In the genomic region with DNA sequence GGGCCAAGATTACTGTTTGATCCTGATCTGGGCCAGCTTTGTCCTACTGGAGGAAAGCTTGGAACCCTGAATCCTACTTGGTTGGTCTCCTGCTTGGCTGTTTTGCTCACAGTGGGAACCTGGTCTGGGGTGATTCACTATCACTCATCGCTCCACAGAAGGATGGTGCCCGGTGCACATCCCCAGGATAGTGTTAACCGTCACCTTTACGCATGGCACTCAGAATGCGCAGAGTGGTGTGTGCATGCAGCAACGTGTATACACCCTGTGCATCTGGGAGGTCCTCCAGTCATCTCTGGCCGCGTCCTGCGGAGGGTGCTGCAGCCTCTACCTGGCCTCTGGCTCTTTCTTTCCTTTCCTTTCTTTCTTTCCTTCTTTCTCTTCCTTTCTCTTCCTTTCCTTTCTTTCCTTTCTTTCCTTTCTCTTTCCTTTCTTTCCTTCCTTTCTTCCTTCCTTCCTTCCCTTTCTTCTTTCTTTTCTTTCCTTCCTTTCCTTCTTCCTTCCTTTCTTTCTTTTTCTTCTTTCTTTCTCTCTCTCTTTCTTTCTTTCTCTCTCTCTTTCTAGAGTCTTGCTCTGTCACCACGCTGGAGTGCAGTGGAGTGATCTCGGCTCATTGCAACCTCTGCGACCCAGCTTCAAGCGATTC, we compare ENCODE assay signal across 2 cellular contexts.
TF ChIP-seq lines count a peak whose summit lies in the region.

No MANE protein-coding gene starts in this region.

TF ChIP-seq in HEK293, 187 proteins besides CTCF, POLR2A, EP300 and RAD21:
- TF ChIP-seq, protein P1, sequence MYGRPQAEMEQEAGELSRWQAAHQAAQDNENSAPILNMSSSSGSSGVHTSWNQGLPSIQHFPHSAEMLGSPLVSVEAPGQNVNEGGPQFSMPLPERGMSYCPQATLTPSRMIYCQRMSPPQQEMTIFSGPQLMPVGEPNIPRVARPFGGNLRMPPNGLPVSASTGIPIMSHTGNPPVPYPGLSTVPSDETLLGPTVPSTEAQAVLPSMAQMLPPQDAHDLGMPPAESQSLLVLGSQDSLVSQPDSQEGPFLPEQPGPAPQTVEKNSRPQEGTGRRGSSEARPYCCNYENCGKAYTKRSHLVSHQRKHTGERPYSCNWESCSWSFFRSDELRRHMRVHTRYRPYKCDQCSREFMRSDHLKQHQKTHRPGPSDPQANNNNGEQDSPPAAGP (tag by site-specific recombination; IDR thresholded peaks at IDR 0.05) = no peak
- TF ChIP-seq ZBTB44 (tag by site-specific recombination; IDR thresholded peaks at IDR 0.05) (peak; percentile 59; the same call in 1 of the 2 replicates), ZNF76 (tag by site-specific recombination; IDR thresholded peaks at IDR 0.05; ENCODE audit: borderline replicate concordance, low read depth) (no peak), ZNF596 (tag by site-specific recombination; IDR thresholded peaks at IDR 0.05) (no peak), HOXC10 (CRISPR knock-in tag; IDR thresholded peaks at IDR 0.05) (no peak), ZNF350 (tag by site-specific recombination; IDR thresholded peaks at IDR 0.05) (no peak), PRDM1 (tag by site-specific recombination; IDR thresholded peaks at IDR 0.05) (peak; percentile 100), ZNF366 (tag by site-specific recombination; conservative IDR thresholded peaks at IDR 0.05) (peak; percentile 99), ZNF341 (tag by site-specific recombination; IDR thresholded peaks at IDR 0.05; ENCODE audit: low read depth) (no peak), SP7 (tag by site-specific recombination; IDR thresholded peaks at IDR 0.05) (no peak)
- TF ChIP-seq, protein P2, sequence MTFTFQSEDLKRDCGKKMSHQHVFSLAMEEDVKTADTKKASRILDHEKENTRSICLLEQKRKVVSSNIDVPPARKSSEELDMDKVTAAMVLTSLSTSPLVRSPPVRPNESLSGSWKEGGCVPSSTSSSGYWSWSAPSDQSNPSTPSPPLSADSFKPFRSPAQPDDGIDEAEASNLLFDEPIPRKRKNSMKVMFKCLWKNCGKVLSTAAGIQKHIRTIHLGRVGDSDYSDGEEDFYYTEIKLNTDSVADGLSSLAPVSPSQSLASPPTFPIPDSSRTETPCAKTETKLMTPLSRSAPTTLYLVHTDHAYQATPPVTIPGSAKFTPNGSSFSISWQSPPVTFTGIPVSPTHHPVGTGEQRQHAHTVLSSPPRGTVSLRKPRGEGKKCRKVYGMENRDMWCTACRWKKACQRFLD (tag by site-specific recombination; IDR thresholded peaks at IDR 0.05) = no peak
- TF ChIP-seq, protein P3, sequence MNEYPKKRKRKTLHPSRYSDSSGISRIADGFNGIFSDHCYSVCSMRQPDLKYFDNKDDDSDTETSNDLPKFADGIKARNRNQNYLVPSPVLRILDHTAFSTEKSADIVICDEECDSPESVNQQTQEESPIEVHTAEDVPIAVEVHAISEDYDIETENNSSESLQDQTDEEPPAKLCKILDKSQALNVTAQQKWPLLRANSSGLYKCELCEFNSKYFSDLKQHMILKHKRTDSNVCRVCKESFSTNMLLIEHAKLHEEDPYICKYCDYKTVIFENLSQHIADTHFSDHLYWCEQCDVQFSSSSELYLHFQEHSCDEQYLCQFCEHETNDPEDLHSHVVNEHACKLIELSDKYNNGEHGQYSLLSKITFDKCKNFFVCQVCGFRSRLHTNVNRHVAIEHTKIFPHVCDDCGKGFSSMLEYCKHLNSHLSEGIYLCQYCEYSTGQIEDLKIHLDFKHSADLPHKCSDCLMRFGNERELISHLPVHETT (tag by site-specific recombination; IDR thresholded peaks at IDR 0.05) = no peak

TF ChIP-seq in WTC11, 78 proteins besides CTCF, POLR2A, EP300 and RAD21:
- TF ChIP-seq IRF2 (CRISPR knock-in tag; IDR thresholded peaks at IDR 0.05; ENCODE audit: borderline replicate concordance, low read depth) = no peak
- no peak for TF ChIP-seq SMAD4 (CRISPR knock-in tag; IDR thresholded peaks at IDR 0.05)
- TF ChIP-seq, protein P4, sequence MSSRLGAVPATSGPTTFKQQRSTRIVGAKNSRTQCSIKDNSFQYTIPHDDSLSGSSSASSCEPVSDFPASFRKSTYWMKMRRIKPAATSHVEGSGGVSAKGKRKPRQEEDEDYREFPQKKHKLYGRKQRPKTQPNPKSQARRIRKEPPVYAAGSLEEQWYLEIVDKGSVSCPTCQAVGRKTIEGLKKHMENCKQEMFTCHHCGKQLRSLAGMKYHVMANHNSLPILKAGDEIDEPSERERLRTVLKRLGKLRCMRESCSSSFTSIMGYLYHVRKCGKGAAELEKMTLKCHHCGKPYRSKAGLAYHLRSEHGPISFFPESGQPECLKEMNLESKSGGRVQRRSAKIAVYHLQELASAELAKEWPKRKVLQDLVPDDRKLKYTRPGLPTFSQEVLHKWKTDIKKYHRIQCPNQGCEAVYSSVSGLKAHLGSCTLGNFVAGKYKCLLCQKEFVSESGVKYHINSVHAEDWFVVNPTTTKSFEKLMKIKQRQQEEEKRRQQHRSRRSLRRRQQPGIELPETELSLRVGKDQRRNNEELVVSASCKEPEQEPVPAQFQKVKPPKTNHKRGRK (CRISPR knock-in tag; IDR thresholded peaks at IDR 0.05; ENCODE audit: borderline replicate concordance) = peak; percentile 96
